In genomic region chr6:148578489-148578814, GRCh38 we compare ENCODE assay signal across 12 cellular contexts.
DNase-seq lines count a peak whose midpoint lies in the region; ATAC-seq and TF ChIP-seq lines count a peak whose summit lies in the region.
"Had no signal": no experiment of that assay in that cellular context is flagged by ENCODE, and none has a peak within 500 bp of the region (broad histone marks: within the 10 kb centered on the region; RNA-seq: fewer than 3 reads in every experiment).

No MANE protein-coding gene starts in this region.

- no peaks in the 10 kb centered on the region for H3K9me3 ChIP-seq in hepatocyte (ENCODE audit: low read depth)
- H3K9me3 ChIP-seq: upper lobe of right lung had no signal

- H3K4me1 ChIP-seq in hepatocyte (ENCODE audit: insufficient read depth), result no peaks in the 10 kb centered on the region
- H3K4me1 ChIP-seq: upper lobe of right lung had no signal

- no peak overlapping the region for H2AFZ ChIP-seq in hepatocyte

- H3K9me2 ChIP-seq in hepatocyte (replicated peaks; ENCODE audit: insufficient read depth), result no peaks in the 10 kb centered on the region

- no peaks in the 10 kb centered on the region for H3K27me3 ChIP-seq in hepatocyte
- H3K27me3 ChIP-seq: upper lobe of right lung had no signal

- no peaks in the 10 kb centered on the region for H4K20me1 ChIP-seq in hepatocyte (ENCODE audit: insufficient read depth, poor library complexity, severe bottlenecking)

- no peak overlapping the region for H3K27ac ChIP-seq in 22Rv1
- H3K27ac ChIP-seq in hepatocyte, result no peak overlapping the region
- H3K27ac ChIP-seq: esophagus squamous epithelium, upper lobe of right lung had no signal

- H3K4me1 Mint-ChIP-seq in WTC11 (peaks cover 33% of the 10 kb centered on the region), immature natural killer cell (no peaks in the 10 kb centered on the region)

- DNase-seq in WTC11 (ENCODE audit: low spot score), result no peak
- no peak for DNase-seq in NCI-H187 (lab: John Stamatoyannopoulos, UW)
- DNase-seq in immature natural killer cell, result no peak
- DNase-seq in NCI-H146 treated with DMSO at 0.1 percent for 48 hours (lab: John Stamatoyannopoulos, UW; ENCODE audit: unreplicated experiment), result no peak
- no peak for DNase-seq in hepatocyte (ENCODE audit: low spot score)
- DNase-seq: activated naive CD4-positive, alpha-beta T cell; esophagus squamous epithelium had no signal

- H3K36me3 Mint-ChIP-seq in WTC11, result peaks cover 19% of the 10 kb centered on the region
- no peaks in the 10 kb centered on the region for H3K36me3 Mint-ChIP-seq in immature natural killer cell
- H3K36me3 Mint-ChIP-seq: naive thymus-derived CD8-positive, alpha-beta T cell had no signal

- H3K4me2 ChIP-seq in hepatocyte, result no peak overlapping the region

- POLR2A ChIA-PET in WTC11 (lab: Charles Lee), result no interaction called here

- H3K4me3 ChIP-seq in hepatocyte, result no peak overlapping the region
- H3K4me3 ChIP-seq: esophagus squamous epithelium, upper lobe of right lung had no signal

- H3K27me3 Mint-ChIP-seq in WTC11 (ENCODE audit: low read depth) (peaks cover 7% of the 10 kb centered on the region; the same call in 1 of the 2 replicates), immature natural killer cell (ENCODE audit: low read depth in 3 of 3) (peaks cover 8 to 12% (median 12%) of the 10 kb centered on the region in 3 donors)

- H3K4me3 Mint-ChIP-seq in WTC11, result no peak overlapping the region
- no peak overlapping the region for H3K4me3 Mint-ChIP-seq in immature natural killer cell
- H3K4me3 Mint-ChIP-seq: naive thymus-derived CD8-positive, alpha-beta T cell had no signal

- H3K79me2 ChIP-seq in hepatocyte, result no peaks in the 10 kb centered on the region

- 61% methylated on average over 5 of the region's 5 CpGs for WGBS in hepatocyte (ENCODE audit: low lambda C conversion rate, missing lambda C conversion rate)

- H3K27ac Mint-ChIP-seq in WTC11 (no peak overlapping the region), immature natural killer cell (no peak overlapping the region)
- H3K27ac Mint-ChIP-seq: naive thymus-derived CD8-positive, alpha-beta T cell had no signal

- TF ChIP-seq CTCF in 22Rv1 (IDR thresholded peaks at IDR 0.05) (peak; percentile 67), WTC11 (IDR thresholded peaks at IDR 0.05) (no peak), hepatocyte (IDR thresholded peaks at IDR 0.05; ENCODE audit: poor library complexity) (no peak)

- H3K36me3 ChIP-seq in hepatocyte (replicated peaks; ENCODE audit: insufficient read depth, low read depth), result no peaks in the 10 kb centered on the region
- H3K36me3 ChIP-seq: esophagus squamous epithelium, upper lobe of right lung had no signal

- H3K9me3 Mint-ChIP-seq in WTC11 (peaks cover 23% of the 10 kb centered on the region), immature natural killer cell (no peaks in the 10 kb centered on the region)

- ATAC-seq in GM19351 (IDR thresholded peaks at IDR 0.05; ENCODE audit: unreplicated experiment) (peak; percentile 14), HG02885 (IDR thresholded peaks at IDR 0.05; ENCODE audit: poor library complexity, unreplicated experiment) (peak; percentile 29), WTC11 (peak; percentile 9; the same call in 1 of the 2 replicates)

- CTCF ChIA-PET in WTC11 (lab: Charles Lee), result interaction anchor here (0.6 to 3.3 kb wide), 61 partner anchors 9 to 858 kb away, joined by 3 to 49 read pairs (median 5); no protein-coding TSS in a partner anchor

TF ChIP-seq in WTC11, 78 proteins besides CTCF, POLR2A, EP300 and RAD21:
- TF ChIP-seq, protein P1, sequence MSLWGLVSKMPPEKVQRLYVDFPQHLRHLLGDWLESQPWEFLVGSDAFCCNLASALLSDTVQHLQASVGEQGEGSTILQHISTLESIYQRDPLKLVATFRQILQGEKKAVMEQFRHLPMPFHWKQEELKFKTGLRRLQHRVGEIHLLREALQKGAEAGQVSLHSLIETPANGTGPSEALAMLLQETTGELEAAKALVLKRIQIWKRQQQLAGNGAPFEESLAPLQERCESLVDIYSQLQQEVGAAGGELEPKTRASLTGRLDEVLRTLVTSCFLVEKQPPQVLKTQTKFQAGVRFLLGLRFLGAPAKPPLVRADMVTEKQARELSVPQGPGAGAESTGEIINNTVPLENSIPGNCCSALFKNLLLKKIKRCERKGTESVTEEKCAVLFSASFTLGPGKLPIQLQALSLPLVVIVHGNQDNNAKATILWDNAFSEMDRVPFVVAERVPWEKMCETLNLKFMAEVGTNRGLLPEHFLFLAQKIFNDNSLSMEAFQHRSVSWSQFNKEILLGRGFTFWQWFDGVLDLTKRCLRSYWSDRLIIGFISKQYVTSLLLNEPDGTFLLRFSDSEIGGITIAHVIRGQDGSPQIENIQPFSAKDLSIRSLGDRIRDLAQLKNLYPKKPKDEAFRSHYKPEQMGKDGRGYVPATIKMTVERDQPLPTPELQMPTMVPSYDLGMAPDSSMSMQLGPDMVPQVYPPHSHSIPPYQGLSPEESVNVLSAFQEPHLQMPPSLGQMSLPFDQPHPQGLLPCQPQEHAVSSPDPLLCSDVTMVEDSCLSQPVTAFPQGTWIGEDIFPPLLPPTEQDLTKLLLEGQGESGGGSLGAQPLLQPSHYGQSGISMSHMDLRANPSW (CRISPR knock-in tag; conservative IDR thresholded peaks at IDR 0.05; ENCODE audit: low read depth), result no peak
- no peak for TF ChIP-seq IRF2 (CRISPR knock-in tag; IDR thresholded peaks at IDR 0.05; ENCODE audit: borderline replicate concordance, low read depth)
- TF ChIP-seq, protein P2, sequence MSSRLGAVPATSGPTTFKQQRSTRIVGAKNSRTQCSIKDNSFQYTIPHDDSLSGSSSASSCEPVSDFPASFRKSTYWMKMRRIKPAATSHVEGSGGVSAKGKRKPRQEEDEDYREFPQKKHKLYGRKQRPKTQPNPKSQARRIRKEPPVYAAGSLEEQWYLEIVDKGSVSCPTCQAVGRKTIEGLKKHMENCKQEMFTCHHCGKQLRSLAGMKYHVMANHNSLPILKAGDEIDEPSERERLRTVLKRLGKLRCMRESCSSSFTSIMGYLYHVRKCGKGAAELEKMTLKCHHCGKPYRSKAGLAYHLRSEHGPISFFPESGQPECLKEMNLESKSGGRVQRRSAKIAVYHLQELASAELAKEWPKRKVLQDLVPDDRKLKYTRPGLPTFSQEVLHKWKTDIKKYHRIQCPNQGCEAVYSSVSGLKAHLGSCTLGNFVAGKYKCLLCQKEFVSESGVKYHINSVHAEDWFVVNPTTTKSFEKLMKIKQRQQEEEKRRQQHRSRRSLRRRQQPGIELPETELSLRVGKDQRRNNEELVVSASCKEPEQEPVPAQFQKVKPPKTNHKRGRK (CRISPR knock-in tag; IDR thresholded peaks at IDR 0.05; ENCODE audit: borderline replicate concordance), result no peak
- no peak for TF ChIP-seq NFATC4 (CRISPR knock-in tag; IDR thresholded peaks at IDR 0.05)
